Comparison of ENCODE assay signal across 24 cellular contexts in genomic region chr1:26153966-26154572, GRCh38. TPM values are rescaled to one million over a fixed set of nuclear protein-coding genes. Genes with fewer than 3 reads are reported as not detected.
DNase-seq lines count a peak whose midpoint lies in the region; ATAC-seq, FAIRE-seq and TF ChIP-seq lines count a peak whose summit lies in the region.
"Had no signal": no experiment of that assay in that cellular context is flagged by ENCODE, and none has a peak within 500 bp of the region (broad histone marks: within the 10 kb centered on the region; RNA-seq: fewer than 3 reads in every experiment).

No MANE protein-coding gene starts in this region.

- POLR2A ChIA-PET in HEK293 (lab: Yijun Ruan, JAX) = no interaction called here
- POLR2A ChIA-PET in H1 (lab: Charles Lee; ENCODE audit: partially characterized antibody) = interaction anchor here (1.1 kb wide), 1 partner anchor 256 kb away, joined by 3 read pairs; the partner anchor contains the start of gene LIN28A

- TF ChIP-seq POLR2A in H1 (IDR thresholded peaks at IDR 0.05; ENCODE audit: control extremely low read depth in 1 of 2, low read depth in 2 of 2, low read length in 2 of 2) = no peak

- no peak overlapping the region for H4K8ac ChIP-seq in H1 (ENCODE audit: extremely low read depth, insufficient read depth, low read length)

- peaks cover 10 to 11% of the 10 kb centered on the region in 2 experiments for H4K20me1 ChIP-seq in H1 (replicated peaks in 1 of 2; ENCODE audit: control insufficient read depth in 1 of 2, insufficient read depth in 2 of 2, low read length in 2 of 2)

- no peak for ATAC-seq in sciatic nerve
- ATAC-seq in GM19463 (IDR thresholded peaks at IDR 0.05; ENCODE audit: unreplicated experiment) = no peak
- ATAC-seq in left lobe of liver = no peak
- ATAC-seq: CD8-positive, alpha-beta T cell had no signal

- H3K27me3 ChIP-seq in H1 (replicated peaks in 1 of 4; ENCODE audit: control insufficient read depth in 3 of 4, extremely low read depth in 1 of 4, insufficient read depth in 3 of 4, low read length in 3 of 4) = peaks cover 25 to 72% (median 55%) of the 10 kb centered on the region in 4 experiments
- H3K27me3 ChIP-seq: BE2C had no signal

- H3K4me1 ChIP-seq in HEK293 (ENCODE audit: control insufficient read depth, insufficient read depth, low read length) = no peaks in the 10 kb centered on the region
- H3K4me1 ChIP-seq in H1 (replicated peaks in 1 of 4; ENCODE audit: control insufficient read depth in 3 of 4, insufficient read depth in 4 of 4, low read length in 3 of 4) = peaks cover 14 to 36% (median 25%) of the 10 kb centered on the region in 4 experiments

- no peaks in the 10 kb centered on the region for H3K79me1 ChIP-seq in H1 (ENCODE audit: low read depth, low read length)

- H2BK20ac ChIP-seq in H1 (ENCODE audit: low read length) = no peak overlapping the region

- H3K9ac ChIP-seq in H1 (replicated peaks in 1 of 4; ENCODE audit: extremely low read depth in 1 of 4, low read depth in 3 of 4, low read length in 3 of 4) = no peak overlapping the region

- no peak overlapping the region for H2BK12ac ChIP-seq in H1 (ENCODE audit: low read depth, low read length)

- H4K5ac ChIP-seq in H1 (ENCODE audit: insufficient read length, low read depth, low read length) = no peak overlapping the region

- TF ChIP-seq CTCF in CD14-positive monocyte (IDR thresholded peaks at IDR 0.05) (no peak), HEK293 (tag by site-specific recombination; IDR thresholded peaks at IDR 0.05) (no peak), H1 (IDR thresholded peaks at IDR 0.05; ENCODE audit: control extremely low read depth in 1 of 3, insufficient read depth in 1 of 3, low read depth in 1 of 3, low read length in 3 of 3) (no peak)

- intact Hi-C loops in CD14-positive monocyte (cut with micrococcal nuclease) = no loop called here
- intact Hi-C loops in sciatic nerve (cut with DNase I) = loop anchor here (5.0 kb wide), 1 partner anchor 117 kb away; no protein-coding TSS in a partner anchor

- H3K4me3 ChIP-seq in HEK293 (ENCODE audit: low read depth, low read length) (no peak overlapping the region), H1 (ENCODE audit: extremely low read depth in 1 of 4, insufficient read depth in 2 of 4, low read depth in 3 of 4, low read length in 4 of 4) (no peak overlapping the region)
- H3K4me3 ChIP-seq: SJSA1 had no signal

- no peak overlapping the region for H3K4ac ChIP-seq in H1 (replicated peaks; ENCODE audit: insufficient read length, low read depth, low read length)

- peak overlapping the region in 1 of 2 donors; percentile 59 for H3K4me3 Mint-ChIP-seq in CD14-positive monocyte
- H3K4me3 Mint-ChIP-seq: CD8-positive, alpha-beta T cell had no signal

- peaks cover 35 to 53% (median 47%) of the 10 kb centered on the region in 3 donors for H3K27me3 Mint-ChIP-seq in CD14-positive monocyte (ENCODE audit: low read depth in 3 of 3)

- CTCF ChIA-PET in HEK293 (lab: Yijun Ruan, JAX) = interaction anchor here (0.7 to 1.8 kb wide), 3 partner anchors 9 to 55 kb away, joined by 3 to 8 read pairs (median 3); no protein-coding TSS in a partner anchor
- CTCF ChIA-PET in H1 (lab: Charles Lee; ENCODE audit: partially characterized antibody) = interaction anchor here (1.0 to 6.0 kb wide), 7 partner anchors 9 to 125 kb away, joined by 3 to 47 read pairs (median 5); partner anchors contain the start of genes C1orf232, CEP85 and ZNF593

- H2BK5ac ChIP-seq in H1 (ENCODE audit: low read depth, low read length) = no peak overlapping the region

- no peak overlapping the region for H3K56ac ChIP-seq in H1 (replicated peaks; ENCODE audit: insufficient read length, low read depth, low read length)

- DNase-seq in CD14-positive monocyte (ENCODE audit: low spot score) (no peak), H1 (ENCODE audit: low read depth in 1 of 2, low spot score in 2 of 2) (no peak), sciatic nerve (ENCODE audit: low spot score) (peak; percentile 30), SIG-M5 (lab: John Stamatoyannopoulos, UW) (no peak), left lobe of liver (ENCODE audit: low spot score) (no peak)
- DNase-seq: BE2C; Calu3; CD8-positive, alpha-beta T cell; GOT3; KG1; NCI-H1092; NCI-H1436; NCI-H187 treated with DMSO at 0.1 percent for 48 hours; NCI-H2227 treated with DMSO at 0.1 percent for 48 hours; NCI-H510A had no signal

- 70% methylated on average over 5 of the region's 5 CpGs; no CpG with 5 or more reads in 1 of the 2 experiments for WGBS in H1 (ENCODE audit: extremely low coverage in 1 of 2, insufficient coverage in 1 of 2, insufficient read length in 1 of 2, insufficient replicate concordance in 2 of 2, low coverage in 1 of 2, low lambda C conversion rate in 2 of 2, missing lambda C conversion rate in 1 of 2), 2 experiments

- no peak for TF ChIP-seq EP300 in H1 (IDR thresholded peaks at IDR 0.05; ENCODE audit: borderline replicate concordance in 1 of 2, low read depth in 2 of 2, low read length in 2 of 2)

- H3K23ac ChIP-seq in H1 (ENCODE audit: insufficient read length) = no peak overlapping the region

- H3K9me3 ChIP-seq in HEK293 (ENCODE audit: control insufficient read depth, insufficient read depth, low read depth, low read length) (no peaks in the 10 kb centered on the region), H1 (ENCODE audit: insufficient read depth in 2 of 2, low read depth in 1 of 2, low read length in 1 of 2) (no peaks in the 10 kb centered on the region)
- H3K9me3 ChIP-seq: BE2C, SJSA1 had no signal

- H2AK5ac ChIP-seq in H1 (ENCODE audit: low read depth, low read length) = no peak overlapping the region

- no peak overlapping the region for H2BK120ac ChIP-seq in H1 (replicated peaks; ENCODE audit: low read depth, low read length)

- H3K36me3 ChIP-seq in HEK293 (ENCODE audit: control insufficient read depth in 2 of 2, insufficient read depth in 1 of 2, low read length in 2 of 2) = no peaks in the 10 kb centered on the region
- H3K36me3 ChIP-seq in H1 (ENCODE audit: control insufficient read depth in 2 of 4, insufficient read depth in 4 of 4, low read length in 3 of 4) = no peaks in the 10 kb centered on the region
- H3K36me3 ChIP-seq: BE2C, SJSA1 had no signal

- H3K18ac ChIP-seq in H1 (ENCODE audit: extremely low read depth, low read length) = no peak overlapping the region

- H2AFZ ChIP-seq in H1 (ENCODE audit: low read length) = no peak overlapping the region

- peaks cover 35% of the 10 kb centered on the region for H3K4me1 Mint-ChIP-seq in CD14-positive monocyte

- no peak overlapping the region for H4K91ac ChIP-seq in H1 (replicated peaks; ENCODE audit: insufficient read length, low read length)

- no peak for TF ChIP-seq RAD21 in H1 (IDR thresholded peaks at IDR 0.05 in 1 of 2, conservative IDR thresholded peaks at IDR 0.05 in 1 of 2; ENCODE audit: low read depth in 2 of 2, low read length in 2 of 2)

- H2BK15ac ChIP-seq in H1 (ENCODE audit: low read length) = no peak overlapping the region

- H3K14ac ChIP-seq in H1 (ENCODE audit: insufficient read length) = no peak overlapping the region

- peaks cover 10% of the 10 kb centered on the region for H3K23me2 ChIP-seq in H1 (ENCODE audit: low read depth, low read length)

- peaks cover 0 to 3% (median 0%) of the 10 kb centered on the region in 7 donors for H3K9me3 Mint-ChIP-seq in CD14-positive monocyte
- H3K9me3 Mint-ChIP-seq: CD8-positive, alpha-beta T cell had no signal

- peak overlapping the region in 5 of 7 donors; percentile 38 to 86 (median 52) for H3K27ac Mint-ChIP-seq in CD14-positive monocyte
- H3K27ac Mint-ChIP-seq: CD8-positive, alpha-beta T cell had no signal

- peak overlapping the region; percentile 74 to 80; a peak in 1 of 4 replicates for H3K4me2 ChIP-seq in H1 (ENCODE audit: insufficient read depth in 1 of 2, low read depth in 2 of 2, low read length in 2 of 2)

- H3K36me3 Mint-ChIP-seq in CD14-positive monocyte = no peaks in the 10 kb centered on the region
- H3K36me3 Mint-ChIP-seq: CD8-positive, alpha-beta T cell had no signal

- no peaks in the 10 kb centered on the region for H3K79me2 ChIP-seq in H1 (ENCODE audit: control insufficient read depth in 1 of 2, insufficient read depth in 2 of 2, low read length in 2 of 2)

- FAIRE-seq in H1 (lab: Jason Lieb, UNC) = no peak
- FAIRE-seq: G401.6, GM12892 had no signal

- H3K27ac ChIP-seq in HEK293 (ENCODE audit: extremely low read depth, low read depth, low read length) = no peak overlapping the region
- H3K27ac ChIP-seq in H1 (ENCODE audit: low read depth, low read length) = no peak overlapping the region
- H3K27ac ChIP-seq: SJSA1 had no signal

RNA-seq across cellular contexts. Expression of gene FAM110D, which starts 4.8 kb away (rescaled TPM):
- polyA plus RNA-seq in CD14-positive monocyte (not detected), H1 (2011; rRNA removed) (0.20 and 0.21 TPM in 2 replicates)
- total RNA-seq in H1 (2021; fragmentation: NEBNext Ultra II Directional; extraction: Animal tissue kit (Norgen Biotek cat#: 25700)) = 0.46 and 0.48 TPM in 2 replicates
- polyA plus RNA-seq in H1 (2011; cell fraction: cytosol; rRNA removed) = 0.28 TPM
- polyA plus RNA-seq in H1 (2011; cell fraction: nucleus; rRNA removed) = 0.14 TPM
- polyA plus RNA-seq in H1 (2012, experiment 1 of 2) = 0.23 to 0.47 TPM (median 0.36 TPM) in 4 replicates
- 0.31 TPM for polyA plus RNA-seq in H1 (2012, experiment 2 of 2)
- 0.34 TPM for polyA plus RNA-seq in H1 (2013, experiment 1 of 2)
- 0.35 TPM for polyA plus RNA-seq in H1 (2013, experiment 2 of 2)
- polyA minus RNA-seq in H1 (2011; rRNA and poly(A)+ RNA removed) = 0.13 TPM in 1 of 2 replicates, not detected in the other
- polyA minus RNA-seq in H1 (2011; cell fraction: cytosol; rRNA and poly(A)+ RNA removed) = not detected
- polyA minus RNA-seq in H1 (2011; cell fraction: nucleus; rRNA and poly(A)+ RNA removed) = 0.20 TPM
- total RNA-seq in sciatic nerve (11.8 TPM), left lobe of liver (0.28 TPM)
- total RNA-seq: Calu3; CD8-positive, alpha-beta T cell; SJSA1; T-helper 1 cell treated with Interleukin-12 subunit alpha and Interleukin-12 subunit beta and Interleukin-4 antibody, amounts not matched to agents 30 ng/mL and 1 ng/mL, for 36 hours had no signal

RNA-seq across cellular contexts. Expression of gene C1orf232, which starts 14.7 kb away (rescaled TPM):
- not detected for polyA plus RNA-seq in CD14-positive monocyte
- total RNA-seq in H1 (2021; fragmentation: NEBNext Ultra II Directional; extraction: Animal tissue kit (Norgen Biotek cat#: 25700)) = not detected in 2 replicates
- polyA plus RNA-seq in H1 (2011; rRNA removed) = not detected in 2 replicates
- not detected for polyA plus RNA-seq in H1 (2011; cell fraction: cytosol; rRNA removed)
- polyA plus RNA-seq in H1 (2011; cell fraction: nucleus; rRNA removed) = not detected
- polyA plus RNA-seq in H1 (2012, experiment 1 of 2) = not detected in 4 replicates
- polyA plus RNA-seq in H1 (2012, experiment 2 of 2) = not detected
- not detected for polyA plus RNA-seq in H1 (2013, experiment 1 of 2)
- polyA plus RNA-seq in H1 (2013, experiment 2 of 2) = not detected
- not detected in 2 replicates for polyA minus RNA-seq in H1 (2011; rRNA and poly(A)+ RNA removed)
- polyA minus RNA-seq in H1 (2011; cell fraction: cytosol; rRNA and poly(A)+ RNA removed) = not detected
- polyA minus RNA-seq in H1 (2011; cell fraction: nucleus; rRNA and poly(A)+ RNA removed) = not detected
- total RNA-seq in sciatic nerve = not detected
- not detected for total RNA-seq in left lobe of liver
- total RNA-seq: A673; Calu3; CD8-positive, alpha-beta T cell; Daoy; HT1080; SJSA1; T-helper 1 cell treated with Interleukin-12 subunit alpha and Interleukin-12 subunit beta and Interleukin-4 antibody, amounts not matched to agents 30 ng/mL and 1 ng/mL, for 36 hours had no signal

RNA-seq across cellular contexts. Expression of gene ZNF593, which starts 15.6 kb away (rescaled TPM):
- 10 to 100 TPM; 27.8 to 36.5 TPM for polyA plus RNA-seq in CD14-positive monocyte
- total RNA-seq in H1 (2021; fragmentation: NEBNext Ultra II Directional; extraction: Animal tissue kit (Norgen Biotek cat#: 25700)) = 38.2 and 40.2 TPM in 2 replicates
- polyA plus RNA-seq in H1 (2011; rRNA removed) = 68.0 and 112 TPM in 2 replicates
- polyA plus RNA-seq in H1 (2011; cell fraction: cytosol; rRNA removed) = 65.2 TPM
- 68.8 TPM for polyA plus RNA-seq in H1 (2011; cell fraction: nucleus; rRNA removed)
- 30.0 to 45.2 TPM (median 40.4 TPM) in 4 replicates for polyA plus RNA-seq in H1 (2012, experiment 1 of 2)
- polyA plus RNA-seq in H1 (2012, experiment 2 of 2) = 44.4 TPM
- polyA plus RNA-seq in H1 (2013, experiment 1 of 2) = 43.1 TPM
- polyA plus RNA-seq in H1 (2013, experiment 2 of 2) = 43.4 TPM
- 3.6 and 9.2 TPM in 2 replicates for polyA minus RNA-seq in H1 (2011; rRNA and poly(A)+ RNA removed)
- polyA minus RNA-seq in H1 (2011; cell fraction: cytosol; rRNA and poly(A)+ RNA removed) = 21.4 TPM
- polyA minus RNA-seq in H1 (2011; cell fraction: nucleus; rRNA and poly(A)+ RNA removed) = 19.9 TPM
- total RNA-seq in sciatic nerve = 18.3 TPM
- 23.7 TPM for total RNA-seq in left lobe of liver

RNA-seq across cellular contexts. Expression of gene ZNF593OS, which starts 17.6 kb away (rescaled TPM):
- polyA plus RNA-seq in CD14-positive monocyte (under 1 TPM; 0.50 to 0.59 TPM), H1 (2011; rRNA removed) (not detected in 2 replicates)
- not detected in 2 replicates for total RNA-seq in H1 (2021; fragmentation: NEBNext Ultra II Directional; extraction: Animal tissue kit (Norgen Biotek cat#: 25700))
- not detected for polyA plus RNA-seq in H1 (2011; cell fraction: cytosol; rRNA removed)
- polyA plus RNA-seq in H1 (2011; cell fraction: nucleus; rRNA removed) = not detected
- polyA plus RNA-seq in H1 (2012, experiment 1 of 2) = 1.1 to 1.8 TPM (median 1.5 TPM) in 4 replicates
- 1.3 TPM for polyA plus RNA-seq in H1 (2012, experiment 2 of 2)
- polyA plus RNA-seq in H1 (2013, experiment 1 of 2) = 0.06 TPM
- polyA plus RNA-seq in H1 (2013, experiment 2 of 2) = not detected
- polyA minus RNA-seq in H1 (2011; rRNA and poly(A)+ RNA removed) = not detected in 2 replicates
- not detected for polyA minus RNA-seq in H1 (2011; cell fraction: cytosol; rRNA and poly(A)+ RNA removed)
- polyA minus RNA-seq in H1 (2011; cell fraction: nucleus; rRNA and poly(A)+ RNA removed) = not detected
- total RNA-seq in sciatic nerve (not detected), left lobe of liver (not detected)
- total RNA-seq: A673; Calu3; CD8-positive, alpha-beta T cell; Daoy; HT1080; T-helper 1 cell treated with Interleukin-12 subunit alpha and Interleukin-12 subunit beta and Interleukin-4 antibody, amounts not matched to agents 30 ng/mL and 1 ng/mL, for 36 hours had no signal

RNA-seq across cellular contexts. Expression of gene CNKSR1, which starts 23.2 kb away (rescaled TPM):
- polyA plus RNA-seq in CD14-positive monocyte (not detected), H1 (2011; rRNA removed) (13.9 and 20.9 TPM in 2 replicates)
- total RNA-seq in H1 (2021; fragmentation: NEBNext Ultra II Directional; extraction: Animal tissue kit (Norgen Biotek cat#: 25700)) = 13.0 and 14.5 TPM in 2 replicates
- polyA plus RNA-seq in H1 (2011; cell fraction: cytosol; rRNA removed) = 13.7 TPM
- 51.9 TPM for polyA plus RNA-seq in H1 (2011; cell fraction: nucleus; rRNA removed)
- 15.3 to 22.8 TPM (median 18.2 TPM) in 4 replicates for polyA plus RNA-seq in H1 (2012, experiment 1 of 2)
- polyA plus RNA-seq in H1 (2012, experiment 2 of 2) = 19.1 TPM
- polyA plus RNA-seq in H1 (2013, experiment 1 of 2) = 8.6 TPM
- 6.8 TPM for polyA plus RNA-seq in H1 (2013, experiment 2 of 2)
- polyA minus RNA-seq in H1 (2011; rRNA and poly(A)+ RNA removed) = 10.4 and 12.2 TPM in 2 replicates
- polyA minus RNA-seq in H1 (2011; cell fraction: cytosol; rRNA and poly(A)+ RNA removed) = 9.7 TPM
- 19.8 TPM for polyA minus RNA-seq in H1 (2011; cell fraction: nucleus; rRNA and poly(A)+ RNA removed)
- total RNA-seq in sciatic nerve (3.1 TPM), left lobe of liver (0.63 TPM)
